In the genomic region with DNA sequence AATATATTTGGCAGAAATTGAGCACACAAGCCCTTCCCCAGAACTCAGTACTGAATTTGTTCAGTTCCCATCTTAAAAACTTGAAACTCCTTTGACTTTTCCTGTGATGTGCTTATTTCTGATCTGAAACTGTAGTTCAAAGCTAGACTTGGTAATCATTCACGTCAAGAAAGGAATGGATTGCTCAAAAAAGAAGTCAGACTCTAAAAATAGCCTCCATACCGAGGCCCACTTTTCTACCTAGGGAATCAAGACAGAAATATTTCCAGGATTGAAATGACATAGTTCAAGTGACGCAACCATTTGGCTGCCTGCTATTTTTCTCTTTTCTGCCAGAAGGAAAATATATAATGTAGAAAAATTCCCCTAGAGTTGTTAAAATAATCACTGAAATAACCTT, we compare ENCODE assay signal across 12 cellular contexts.
A peak's percentile ranks its signal among the peaks of the same experiment; 100 is the strongest.
DNase-seq lines count a peak whose midpoint lies in the region; FAIRE-seq and TF ChIP-seq lines count a peak whose summit lies in the region.
"Had no signal": no experiment of that assay in that cellular context is flagged by ENCODE, and none has a peak within 500 bp of the region (broad histone marks: within the 10 kb centered on the region; RNA-seq: fewer than 3 reads in every experiment).

No MANE protein-coding gene starts in this region.

- peaks cover 3% of the 10 kb centered on the region for H3K36me3 ChIP-seq in OCI-LY3 (replicated peaks; ENCODE audit: low read depth, low read length)
- no peaks in the 10 kb centered on the region for H3K36me3 ChIP-seq in fibroblast of lung (ENCODE audit: control insufficient read depth, insufficient read depth, low read length)

- intact Hi-C loops in CD14-positive monocyte (cut with micrococcal nuclease), result no loop called here

- no peaks in the 10 kb centered on the region for H3K27me3 Mint-ChIP-seq in CD14-positive monocyte (ENCODE audit: low read depth in 3 of 3)

- H3K79me2 ChIP-seq in OCI-LY3 (ENCODE audit: low read length), result peaks cover 97% of the 10 kb centered on the region
- H3K79me2 ChIP-seq in fibroblast of lung (ENCODE audit: control insufficient read depth, insufficient read depth, low read length), result no peaks in the 10 kb centered on the region

- H3K9me3 ChIP-seq in OCI-LY3 (ENCODE audit: insufficient read depth, low read length) (no peaks in the 10 kb centered on the region), fibroblast of lung (ENCODE audit: control insufficient read depth, insufficient read depth, low read depth, low read length) (no peaks in the 10 kb centered on the region)

- H3K4me3 ChIP-seq in OCI-LY3 (ENCODE audit: low read length) (peak overlapping the region; percentile 15; the same call in 1 of the 2 replicates), fibroblast of lung (replicated peaks in 1 of 4; ENCODE audit: control extremely low read depth in 1 of 4, insufficient read depth in 1 of 4, low read depth in 3 of 4, low read length in 4 of 4) (no peak overlapping the region), skeletal muscle cell (ENCODE audit: low read depth, low read length) (no peak overlapping the region)

- H4K20me1 ChIP-seq in OCI-LY3 (ENCODE audit: insufficient read depth, low read length) (no peaks in the 10 kb centered on the region), fibroblast of lung (ENCODE audit: control insufficient read depth, extremely low read depth, insufficient read depth, low read length) (no peaks in the 10 kb centered on the region)

- H3K4me3 Mint-ChIP-seq in CD14-positive monocyte, result no peak overlapping the region

- peak overlapping the region; percentile 86 for H3K27ac ChIP-seq in OCI-LY3 (ENCODE audit: low read length)
- H3K27ac ChIP-seq in fibroblast of lung (ENCODE audit: insufficient read depth, low read length), result no peak overlapping the region
- H3K27ac ChIP-seq: parathyroid adenoma had no signal

- peaks cover 57% of the 10 kb centered on the region for H3K4me1 Mint-ChIP-seq in CD14-positive monocyte

- peak overlapping the region; percentile 53 for H3K9ac ChIP-seq in OCI-LY3 (ENCODE audit: low read length)
- no peak overlapping the region for H3K9ac ChIP-seq in fibroblast of lung (ENCODE audit: insufficient read depth, low read length)
- H3K9ac ChIP-seq: parathyroid adenoma had no signal

- no peak overlapping the region for H2AFZ ChIP-seq in OCI-LY3 (ENCODE audit: low read depth, low read length)
- no peak overlapping the region for H2AFZ ChIP-seq in fibroblast of lung (ENCODE audit: low read length)
- H2AFZ ChIP-seq: parathyroid adenoma had no signal

- TF ChIP-seq CTCF in OCI-LY3 (IDR thresholded peaks at IDR 0.05; ENCODE audit: low read depth, low read length) (no peak), fibroblast of lung (conservative IDR thresholded peaks at IDR 0.05 in 1 of 2, IDR thresholded peaks at IDR 0.05 in 1 of 2; ENCODE audit: low read depth in 1 of 2, low read length in 2 of 2) (no peak), CD14-positive monocyte (IDR thresholded peaks at IDR 0.05) (no peak)

- H3K4me1 ChIP-seq in OCI-LY3 (ENCODE audit: low read length), result peaks cover 91% of the 10 kb centered on the region
- no peaks in the 10 kb centered on the region for H3K4me1 ChIP-seq in fibroblast of lung (ENCODE audit: control insufficient read depth, extremely low read depth, insufficient read depth, low read length)
- H3K4me1 ChIP-seq: parathyroid adenoma had no signal

- DNase-seq in GM18507 (ENCODE audit: extremely low spot score, insufficient read length, low read depth) (no peak), fibroblast of lung (ENCODE audit: low read depth in 2 of 2) (peak; percentile 47 to 86), skeletal muscle cell (ENCODE audit: low read depth) (peak; percentile 80), NCI-H345 treated with DMSO at 0.1 percent for 48 hours (lab: John Stamatoyannopoulos, UW; ENCODE audit: unreplicated experiment) (no peak), SHP77 treated with DMSO at 0.1 percent for 48 hours (lab: John Stamatoyannopoulos, UW) (no peak), CD14-positive monocyte (ENCODE audit: low spot score) (no peak), frontal cortex (ENCODE audit: low spot score in 2 of 2) (no peak)
- DNase-seq: activated CD4-positive, CD25-positive, alpha-beta regulatory T cell treated with anti-CD3 and anti-CD28 coated beads, Interleukin-2, amount 50 U/mL, for 72 hours; cortex of kidney; NCI-H1105 had no signal

- peaks cover 33 to 42% of the 10 kb centered on the region in 2 donors for H3K36me3 Mint-ChIP-seq in CD14-positive monocyte

- H3K4me2 ChIP-seq in OCI-LY3 (ENCODE audit: low read length) (peak overlapping the region; percentile 84), fibroblast of lung (ENCODE audit: extremely low read depth, insufficient read depth, low read length) (no peak overlapping the region)

- FAIRE-seq in GM18507 (lab: Jason Lieb, UNC) (peak; percentile 91), frontal cortex (lab: Jason Lieb, UNC) (no peak)

- peaks cover 0 to 2% (median 0%) of the 10 kb centered on the region in 7 donors for H3K9me3 Mint-ChIP-seq in CD14-positive monocyte

- peak overlapping the region in 2 of 7 donors; percentile 18 to 61 for H3K27ac Mint-ChIP-seq in CD14-positive monocyte

- H3K27me3 ChIP-seq in OCI-LY3 (ENCODE audit: low read depth, low read length) (no peaks in the 10 kb centered on the region), fibroblast of lung (ENCODE audit: control insufficient read depth, insufficient read depth, low read length) (no peaks in the 10 kb centered on the region)

Comparison
In these comparisons a context has a peak if more than half of its experiments do, and no peak if none do; other contexts are left out.
1. DNase-seq: peak in fibroblast of lung (2 of 2) and skeletal muscle cell (single experiment); none in GM18507 (single experiment), NCI-H345 treated with DMSO at 0.1 percent for 48 hours (single experiment), SHP77 treated with DMSO at 0.1 percent for 48 hours (single experiment), CD14-positive monocyte (single experiment) and frontal cortex (0 of 2).